In the genomic region with DNA sequence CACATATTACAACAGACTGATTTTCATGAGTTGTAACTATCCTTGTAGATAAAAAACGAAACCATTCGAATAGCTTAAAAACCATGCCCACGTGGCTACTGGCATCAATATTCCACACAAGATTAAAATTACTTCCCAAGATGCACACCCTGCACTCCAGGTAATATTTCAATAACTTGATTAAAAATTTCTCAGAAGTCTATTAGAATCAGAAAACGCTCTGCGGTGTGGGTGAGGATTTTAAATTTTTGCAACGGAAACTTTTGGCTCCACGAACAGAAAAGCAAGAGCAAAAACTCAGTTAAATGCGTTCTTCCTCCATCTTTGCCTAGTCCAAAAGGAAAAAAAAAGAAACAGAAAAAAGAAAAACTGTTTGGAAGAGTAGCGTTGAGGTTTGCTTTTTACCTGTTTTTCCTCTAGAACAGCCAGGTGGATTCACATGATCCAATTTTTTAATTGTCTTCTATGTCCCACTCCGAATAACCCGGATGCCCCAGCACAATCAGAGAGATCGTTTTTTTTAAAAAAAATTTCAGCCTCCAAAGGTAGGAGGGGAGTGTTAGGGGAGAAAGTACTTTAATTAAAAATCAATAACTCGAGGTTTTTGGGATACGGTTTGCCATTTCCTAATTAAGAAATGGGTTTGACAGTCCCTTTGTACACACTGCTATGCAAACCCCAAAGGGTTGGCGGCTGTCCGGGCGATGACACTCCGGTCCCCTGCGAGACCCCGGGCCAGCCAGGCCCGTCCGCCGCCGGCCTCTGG, we compare ENCODE assay signal across 8 cellular contexts. TPM values are rescaled to one million over a fixed set of nuclear protein-coding genes. Genes with fewer than 3 reads are reported as not detected.
A peak's percentile ranks its signal among the peaks of the same experiment; 100 is the strongest.
DNase-seq lines count a peak whose midpoint lies in the region; TF ChIP-seq lines count a peak whose summit lies in the region.

No MANE protein-coding gene starts in this region.

- H3K9me3 Mint-ChIP-seq in activated T-cell treated with anti-CD3 and anti-CD28 coated beads, Interleukin-2, amount 50 U/mL, for 24 hours: no peaks in the 10 kb centered on the region

- H3K9me3 ChIP-seq in WERI-Rb-1 (ENCODE audit: severe bottlenecking): no peaks in the 10 kb centered on the region

- H3K4me3 ChIP-seq in WERI-Rb-1 (ENCODE audit: low read depth, low read length) (peak overlapping the region; percentile 70), foreskin fibroblast (ENCODE audit: low read depth in 1 of 2, low read length in 2 of 2) (peak overlapping the region; percentile 74 to 97)

- peak overlapping the region; percentile 80 for H3K27ac ChIP-seq in WERI-Rb-1

- H3K27ac Mint-ChIP-seq in activated T-cell treated with anti-CD3 and anti-CD28 coated beads, Interleukin-2, amount 50 U/mL, for 24 hours: peak overlapping the region; percentile 100

- no peak for DNase-seq in activated T-cell treated with anti-CD3 and anti-CD28 coated beads, Interleukin-2, amount 50 U/mL, for 24 hours
- DNase-seq in activated T-cell treated with anti-CD3 and anti-CD28 coated beads, Interleukin-2, amount 50 U/mL, for 48 hours: no peak
- no peak for DNase-seq in WERI-Rb-1
- DNase-seq in foreskin fibroblast: peak in 1 of 2 donors; percentile 23
- peak; percentile 11 for DNase-seq in putamen (ENCODE audit: low spot score)
- DNase-seq in stimulated activated CD4-positive, alpha-beta T cell treated with anti-CD3 and anti-CD28 coated beads, Interleukin-4, amount 100 ng/mL, for 4 hours: no peak
- no peak for DNase-seq in activated CD4-positive, CD25-positive, alpha-beta regulatory T cell (lab: John Stamatoyannopoulos, UW)
- no peak for DNase-seq in A172 (ENCODE audit: low spot score)

- TF ChIP-seq CTCF in WERI-Rb-1 (IDR thresholded peaks at IDR 0.05; ENCODE audit: low read depth, low read length) (no peak), foreskin fibroblast (IDR thresholded peaks at IDR 0.05; ENCODE audit: low read depth, low read length) (no peak)

- H3K27me3 Mint-ChIP-seq in activated T-cell treated with anti-CD3 and anti-CD28 coated beads, Interleukin-2, amount 50 U/mL, for 24 hours: no peaks in the 10 kb centered on the region

- H3K27me3 ChIP-seq in WERI-Rb-1 (ENCODE audit: insufficient read depth, low read depth, severe bottlenecking): no peaks in the 10 kb centered on the region

- peak overlapping the region; percentile 86 for H3K4me3 Mint-ChIP-seq in activated T-cell treated with anti-CD3 and anti-CD28 coated beads, Interleukin-2, amount 50 U/mL, for 24 hours

- H3K36me3 Mint-ChIP-seq in activated T-cell treated with anti-CD3 and anti-CD28 coated beads, Interleukin-2, amount 50 U/mL, for 24 hours (ENCODE audit: low read depth): peaks cover 42% of the 10 kb centered on the region

- H3K4me1 Mint-ChIP-seq in activated T-cell treated with anti-CD3 and anti-CD28 coated beads, Interleukin-2, amount 50 U/mL, for 24 hours (ENCODE audit: low read depth): peaks cover 58% of the 10 kb centered on the region

- peaks cover 2% of the 10 kb centered on the region; the same call in 1 of the 2 replicates for H3K36me3 ChIP-seq in WERI-Rb-1

RNA-seq across cellular contexts. Expression of gene NFAT5, which starts 0.7 kb away (rescaled TPM):
- total RNA-seq in A172 (2014; rRNA removed; shearing (Covaris generic)): 7.7 and 11.1 TPM in 2 replicates
